26 cellular contexts compared by ENCODE assay signal in genomic region chr12:31780096-31780495, GRCh38.
"Had no signal": no experiment of that assay in that cellular context is flagged by ENCODE, and none has a peak within 500 bp of the region (broad histone marks: within the 10 kb centered on the region; RNA-seq: fewer than 3 reads in every experiment).

No MANE protein-coding gene starts in this region.

- H3K27me3 ChIP-seq: esophagus squamous epithelium, heart right ventricle, neutrophil, pancreas, right lobe of liver, suprapubic skin, transverse colon, upper lobe of right lung, uterus had no signal

- H3K9me3 Mint-ChIP-seq: neural crest cell had no signal

- H3K27ac Mint-ChIP-seq: effector memory CD8-positive, alpha-beta T cell; natural killer cell treated with Interleukin-12 subunit alpha and Interleukin-12 subunit beta and Interleukin-15 and Interleukin-18, amount 100 ng/mL, for 72 hours; stimulated activated naive CD8-positive, alpha-beta T cell treated with anti-CD3 and anti-CD28 coated beads, Interleukin-15, amount 100 ng/mL, for 72 hours had no signal

- H3K4me1 ChIP-seq: esophagus squamous epithelium, heart right ventricle, lower lobe of right lung, pancreas, suprapubic skin, transverse colon, upper lobe of right lung, uterus had no signal

- DNase-seq: cortex of kidney; effector memory CD8-positive, alpha-beta T cell; erythroblast; esophagus squamous epithelium; foreskin melanocyte; glutamatergic neuron; heart right ventricle; hippocampal formation; islet precursor cell; kidney glomerular epithelial cell; left ventricle myocardium superior; lower lobe of right lung; pancreas; right lobe of liver; small intestine; stimulated activated CD4-positive, alpha-beta T cell treated with anti-CD3 and anti-CD28 coated beads, Interleukin-15, amount 100 ng/mL, for 24 hours; stimulated activated CD4-positive, alpha-beta T cell treated with anti-CD3 and anti-CD28 coated beads, Interleukin-2, amount 100 ng/mL, for 48 hours; stimulated activated naive CD4-positive, alpha-beta T cell; stimulated activated naive CD8-positive, alpha-beta T cell treated with anti-CD3 and anti-CD28 coated beads, Interleukin-15, amount 100 ng/mL, for 72 hours; transverse colon; upper lobe of right lung; uterus had no signal

- H3K4me1 Mint-ChIP-seq: neural crest cell; stimulated activated naive CD8-positive, alpha-beta T cell treated with anti-CD3 and anti-CD28 coated beads, Interleukin-15, amount 100 ng/mL, for 72 hours had no signal

- H3K27ac ChIP-seq: esophagus squamous epithelium, heart right ventricle, lower lobe of right lung, neutrophil, pancreas, right lobe of liver, suprapubic skin, transverse colon, upper lobe of right lung, uterus had no signal

- H3K36me3 ChIP-seq: esophagus squamous epithelium, heart right ventricle, lower lobe of right lung, neutrophil, pancreas, right lobe of liver, suprapubic skin, transverse colon, upper lobe of right lung, uterus had no signal

- ATAC-seq: effector memory CD8-positive, alpha-beta T cell; heart right ventricle; left ventricle myocardium superior; lower lobe of right lung; natural killer cell treated with Interleukin-12 subunit alpha and Interleukin-12 subunit beta and Interleukin-15 and Interleukin-18, amount 100 ng/mL, for 72 hours; pancreas; stimulated activated naive CD8-positive, alpha-beta T cell treated with anti-CD3 and anti-CD28 coated beads, Interleukin-15, amount 100 ng/mL, for 72 hours; upper lobe of right lung had no signal

- H3K27me3 Mint-ChIP-seq: effector memory CD8-positive, alpha-beta T cell; natural killer cell treated with Interleukin-12 subunit alpha and Interleukin-12 subunit beta and Interleukin-15 and Interleukin-18, amount 100 ng/mL, for 72 hours; stimulated activated naive CD8-positive, alpha-beta T cell treated with anti-CD3 and anti-CD28 coated beads, Interleukin-15, amount 100 ng/mL, for 72 hours had no signal

- H3K4me3 Mint-ChIP-seq: effector memory CD8-positive, alpha-beta T cell; natural killer cell treated with Interleukin-12 subunit alpha and Interleukin-12 subunit beta and Interleukin-15 and Interleukin-18, amount 100 ng/mL, for 72 hours; neural crest cell; stimulated activated naive CD8-positive, alpha-beta T cell treated with anti-CD3 and anti-CD28 coated beads, Interleukin-15, amount 100 ng/mL, for 72 hours had no signal

- H3K4me3 ChIP-seq: esophagus squamous epithelium, heart right ventricle, lower lobe of right lung, pancreas, right lobe of liver, suprapubic skin, transverse colon, upper lobe of right lung, uterus had no signal

- H3K9me3 ChIP-seq: esophagus squamous epithelium, lower lobe of right lung, neutrophil, pancreas, right lobe of liver, suprapubic skin, transverse colon, upper lobe of right lung, uterus had no signal
